In genomic region chr13:46372071-46372470, GRCh38 we compare ENCODE assay signal across 21 cellular contexts.
"Had no signal": no experiment of that assay in that cellular context is flagged by ENCODE, and none has a peak within 500 bp of the region (broad histone marks: within the 10 kb centered on the region; RNA-seq: fewer than 3 reads in every experiment).

No MANE protein-coding gene starts in this region.

- H3K36me3 ChIP-seq: cardiac muscle cell, esophagus muscularis mucosa, gastroesophageal sphincter, left ventricle myocardium inferior, thyroid gland had no signal

- H3K4me3 ChIP-seq: cardiac muscle cell, esophagus muscularis mucosa, gastroesophageal sphincter, left ventricle myocardium inferior, mucosa of descending colon, thyroid gland had no signal

- H3K4me3 Mint-ChIP-seq: activated naive CD8-positive, alpha-beta T cell; activated T-cell treated with anti-CD3 and anti-CD28 coated beads, Interleukin-2, amount 50 U/mL, for 72 hours; immature natural killer cell had no signal

- ATAC-seq: activated T-cell treated with anti-CD3 and anti-CD28 coated beads, Interleukin-2, amount 50 U/mL, for 72 hours; gastroesophageal sphincter; mucosa of descending colon; naive thymus-derived CD8-positive, alpha-beta T cell had no signal

- H3K27ac ChIP-seq: cardiac muscle cell, esophagus muscularis mucosa, gastroesophageal sphincter, left ventricle myocardium inferior, thyroid gland had no signal

- H3K27ac Mint-ChIP-seq: activated naive CD8-positive, alpha-beta T cell; activated T-cell treated with anti-CD3 and anti-CD28 coated beads, Interleukin-2, amount 50 U/mL, for 72 hours; immature natural killer cell had no signal

- H3K9me3 ChIP-seq: esophagus muscularis mucosa, gastroesophageal sphincter, left ventricle myocardium inferior, mucosa of descending colon, thyroid gland had no signal

- H3K27me3 Mint-ChIP-seq: activated naive CD8-positive, alpha-beta T cell had no signal

- H3K4me1 Mint-ChIP-seq: immature natural killer cell had no signal

- H3K27me3 ChIP-seq: cardiac muscle cell, esophagus muscularis mucosa, gastroesophageal sphincter, thyroid gland had no signal

- H3K9me3 Mint-ChIP-seq: immature natural killer cell had no signal

- DNase-seq: activated CD4-positive, alpha-beta T cell treated with anti-CD3 and anti-CD28 coated beads, Interleukin-2, amount 50 U/mL, for 1 hour; activated CD4-positive, CD25-positive, alpha-beta regulatory T cell treated with anti-CD3 and anti-CD28 coated beads, Interleukin-2, amount 50 U/mL, for 72 hours; activated CD8-positive, alpha-beta memory T cell treated with anti-CD3 and anti-CD28 coated beads for 24 hours; activated CD8-positive, alpha-beta memory T cell treated with anti-CD3 and anti-CD28 coated beads, Interleukin-2, amount 50 U/mL, for 48 hours; activated gamma-delta T cell treated with Interleukin-2 at 50 U/mL for 16 hours; activated T-cell treated with anti-CD3 and anti-CD28 coated beads, Interleukin-2, amount 50 U/mL, for 72 hours; amygdala; dermis blood vessel endothelial cell; effector memory CD4-positive, alpha-beta T cell; immature natural killer cell; kidney glomerular epithelial cell; left ventricle myocardium inferior; mucosa of descending colon; naive thymus-derived CD8-positive, alpha-beta T cell; stimulated activated naive CD4-positive, alpha-beta T cell treated with Interleukin-2 at 50 U/mL for 16 hours; T-helper 9 cell; thyroid gland had no signal

- H3K36me3 Mint-ChIP-seq: activated naive CD8-positive, alpha-beta T cell; immature natural killer cell; naive thymus-derived CD8-positive, alpha-beta T cell had no signal
